9 cellular contexts compared by ENCODE assay signal in the genomic region with DNA sequence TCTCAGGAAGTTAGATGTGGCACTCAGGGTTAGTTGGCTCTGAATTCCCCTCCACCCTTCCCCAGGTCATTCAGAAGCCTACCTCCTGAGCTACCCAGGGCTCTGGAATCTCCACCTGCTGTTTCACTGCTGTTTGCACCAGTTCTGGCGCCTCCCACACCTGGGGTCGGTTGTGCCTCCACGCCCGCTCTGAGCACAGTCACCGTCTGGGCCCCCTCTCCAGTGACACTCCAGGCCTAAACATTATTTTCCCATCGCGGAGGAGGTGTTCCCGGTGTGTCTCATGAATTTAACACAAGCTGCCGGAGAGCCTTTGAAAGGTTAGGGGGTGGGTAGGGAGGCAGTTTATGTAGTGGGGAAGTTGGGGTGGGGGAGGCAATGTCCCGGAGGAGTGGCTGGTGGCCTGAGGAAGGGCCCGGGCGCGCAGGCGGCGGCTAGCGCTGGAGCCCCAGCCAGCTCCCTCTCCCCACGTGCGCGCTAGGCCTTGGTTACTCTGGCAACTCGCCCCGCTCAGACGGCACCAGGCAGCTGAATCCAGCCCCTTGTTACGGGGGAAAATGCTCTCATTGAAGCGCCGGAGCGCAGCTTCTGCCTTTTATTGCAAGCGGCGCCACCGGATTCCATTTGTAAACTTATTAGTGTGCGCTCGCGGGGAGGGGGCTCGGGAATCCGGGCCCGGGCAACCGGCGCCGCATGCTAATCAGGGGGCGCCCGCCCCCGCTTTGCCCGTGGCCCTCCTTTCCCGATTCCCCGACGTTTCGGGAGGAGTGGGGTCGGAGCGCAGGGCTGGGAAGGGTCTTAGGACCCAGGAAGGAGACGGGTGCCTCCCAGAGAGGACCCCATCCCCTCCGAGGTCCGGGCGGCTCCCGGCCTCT. TPM values are rescaled to one million over a fixed set of nuclear protein-coding genes. Genes with fewer than 3 reads are reported as not detected.
DNase-seq lines count a peak whose midpoint lies in the region; ATAC-seq and TF ChIP-seq lines count a peak whose summit lies in the region.
"Had no signal": no experiment of that assay in that cellular context is flagged by ENCODE, and none has a peak within 500 bp of the region (broad histone marks: within the 10 kb centered on the region; RNA-seq: fewer than 3 reads in every experiment).

No MANE protein-coding gene starts in this region.

- TF ChIP-seq CTCF in coronary artery (IDR thresholded peaks at IDR 0.05) = no peak
- no peak for TF ChIP-seq CTCF in tibial nerve (IDR thresholded peaks at IDR 0.05)
- no peak for TF ChIP-seq CTCF in gastroesophageal sphincter (IDR thresholded peaks at IDR 0.05)

- ATAC-seq in gastroesophageal sphincter = no peak

- 14 to 26% methylated on average over 26 to 44 of the region's 53 CpGs for WGBS in tibial nerve, 2 donors
- 89% methylated on average over 4 of the region's 53 CpGs; no CpG with 5 or more reads in 1 of the 2 donors for WGBS in gastroesophageal sphincter (ENCODE audit: low coverage in 1 of 2), 2 donors

- no peaks in the 10 kb centered on the region for H3K9me3 ChIP-seq in tibial nerve
- H3K9me3 ChIP-seq in gastroesophageal sphincter = no peaks in the 10 kb centered on the region
- H3K9me3 ChIP-seq: A549 had no signal

- H3K4me3 ChIP-seq in coronary artery = peak overlapping the region; percentile 70
- peak overlapping the region; percentile 20 to 54 (median 32) for H3K4me3 ChIP-seq in tibial nerve
- peak overlapping the region in 1 of 2 donors; percentile 50 for H3K4me3 ChIP-seq in gastroesophageal sphincter
- H3K4me3 ChIP-seq: A549 had no signal

- TF ChIP-seq POLR2A in tibial nerve (IDR thresholded peaks at IDR 0.05) (no peak), gastroesophageal sphincter (IDR thresholded peaks at IDR 0.05) (no peak)

- H3K27me3 ChIP-seq in tibial nerve (peaks cover 0 to 9% of the 10 kb centered on the region in 2 donors), gastroesophageal sphincter (peaks cover 63% of the 10 kb centered on the region)

- H3K4me1 ChIP-seq in tibial nerve = peaks cover 0 to 30% (median 11%) of the 10 kb centered on the region in 4 donors
- peaks cover 0 to 26% (median 15%) of the 10 kb centered on the region in 3 donors for H3K4me1 ChIP-seq in gastroesophageal sphincter
- H3K4me1 ChIP-seq: A549 had no signal

- no peaks in the 10 kb centered on the region for H3K36me3 ChIP-seq in tibial nerve
- no peaks in the 10 kb centered on the region for H3K36me3 ChIP-seq in gastroesophageal sphincter

- peak; percentile 17 for DNase-seq in NCI-H2107 (lab: John Stamatoyannopoulos, UW)
- DNase-seq in NCI-H2107 treated with DMSO at 0.1 percent for 48 hours (lab: John Stamatoyannopoulos, UW; ENCODE audit: unreplicated experiment) = no peak
- no peak for DNase-seq in coronary artery (ENCODE audit: low spot score)
- peak; percentile 91 for DNase-seq in medulla oblongata (ENCODE audit: extremely low spot score)
- DNase-seq in tibial nerve (ENCODE audit: low spot score in 2 of 2) = peak in 1 of 2 donors; percentile 50
- DNase-seq in activated CD4-positive, alpha-beta T cell treated with anti-CD3 and anti-CD28 coated beads, Interleukin-2, amount 50 U/mL, for 48 hours = no peak
- no peak for DNase-seq in NCI-H774 (lab: John Stamatoyannopoulos, UW)

- TF ChIP-seq EP300 in tibial nerve (IDR thresholded peaks at IDR 0.05) (peak in 1 of 2 donors; percentile 19), gastroesophageal sphincter (IDR thresholded peaks at IDR 0.05) (no peak)

- H3K27ac ChIP-seq in coronary artery = no peak overlapping the region
- H3K27ac ChIP-seq in tibial nerve = peak overlapping the region; percentile 43 to 90 (median 70)
- H3K27ac ChIP-seq in gastroesophageal sphincter = peak overlapping the region in 1 of 4 donors; percentile 37
- H3K27ac ChIP-seq: A549 had no signal

RNA-seq across cellular contexts. Expression of a gene that starts 52.4 kb away (rescaled TPM):
- total RNA-seq in tibial nerve (under 1 TPM in 2 of 4 donors, not detected in 2; 0.22 to 0.98 TPM), gastroesophageal sphincter (under 1 TPM; under 0.01 to 0.69 (median 0.25) TPM)

Comparison
In these comparisons a context has a peak if more than half of its experiments do, and no peak if none do; other contexts are left out.
1. DNase-seq: peak in NCI-H2107 (single experiment) and medulla oblongata (single experiment); none in NCI-H2107 treated with DMSO at 0.1 percent for 48 hours (single experiment), coronary artery (single experiment), activated CD4-positive, alpha-beta T cell treated with anti-CD3 and anti-CD28 coated beads, Interleukin-2, amount 50 U/mL, for 48 hours (0 of 2) and NCI-H774 (single experiment).
2. H3K27ac ChIP-seq: peak in tibial nerve (4 of 4); none in coronary artery (0 of 2).